In the genomic region with DNA sequence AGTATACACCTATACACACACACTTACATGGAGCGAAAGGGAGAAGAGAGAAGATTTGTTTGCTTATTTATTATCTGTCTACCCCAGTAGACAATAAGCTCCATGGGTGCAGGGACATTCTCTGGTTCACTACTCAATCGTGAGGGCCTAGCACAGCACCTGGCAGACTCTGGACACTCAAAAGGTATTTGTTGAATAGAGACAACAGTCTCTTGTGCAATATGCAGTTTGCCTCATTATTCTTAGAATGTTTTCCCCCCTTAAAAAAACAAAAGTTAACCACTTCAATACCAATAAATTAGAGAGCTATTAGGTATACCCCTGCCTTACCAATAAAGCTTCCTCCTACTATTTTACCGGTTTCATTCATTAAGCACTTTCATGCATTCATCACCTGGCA, we compare ENCODE assay signal across 12 cellular contexts. TPM values are rescaled to one million over a fixed set of nuclear protein-coding genes. Genes with fewer than 3 reads are reported as not detected.
DNase-seq lines count a peak whose midpoint lies in the region; ATAC-seq and TF ChIP-seq lines count a peak whose summit lies in the region.
"Had no signal": no experiment of that assay in that cellular context is flagged by ENCODE, and none has a peak within 500 bp of the region (broad histone marks: within the 10 kb centered on the region; RNA-seq: fewer than 3 reads in every experiment).

No MANE protein-coding gene starts in this region.

- no peak overlapping the region for H3K9ac ChIP-seq in iPS-20b (ENCODE audit: low read depth, low read length)

- peaks cover 79% of the 10 kb centered on the region for H3K79me2 ChIP-seq in ACC112 (ENCODE audit: control insufficient read depth, insufficient read depth, low read length, unreplicated experiment)

- H3K4me3 ChIP-seq in ACC112 (ENCODE audit: low read depth, low read length) (peak overlapping the region; percentile 96; the same call in 1 of the 2 replicates), Caco-2 (ENCODE audit: low read depth, low read length) (no peak overlapping the region), iPS-20b (ENCODE audit: low read length) (0 out of 2 replicates have a peak overlapping the region, but pooled peaks have one; percentile 6)

- POLR2A ChIA-PET in Caco-2 (lab: Charles Lee) = no interaction called here
- POLR2A ChIA-PET in WTC11 (lab: Charles Lee) = no interaction called here

- H3K36me3 Mint-ChIP-seq in Caco-2 (ENCODE audit: insufficient read depth, unreplicated experiment) (peaks cover 38% of the 10 kb centered on the region), WTC11 (peaks cover 38% of the 10 kb centered on the region)

- intact Hi-C loops in Caco-2 (cut with micrococcal nuclease; ENCODE audit: unreplicated experiment) = no loop called here

- H3K36me3 ChIP-seq in ACC112 (ENCODE audit: insufficient read depth, low read length) = no peaks in the 10 kb centered on the region
- no peaks in the 10 kb centered on the region for H3K36me3 ChIP-seq in Caco-2 (ENCODE audit: control insufficient read depth, insufficient read depth, low read length)
- peaks cover 20% of the 10 kb centered on the region for H3K36me3 ChIP-seq in iPS-20b (ENCODE audit: insufficient read depth, low read depth, low read length)

- H3K27ac ChIP-seq in ACC112 (ENCODE audit: low read depth, low read length) (no peak overlapping the region), iPS-20b (ENCODE audit: low read length) (no peak overlapping the region)

- H3K4me3 Mint-ChIP-seq in Caco-2 (ENCODE audit: unreplicated experiment) (peak overlapping the region; percentile 54), WTC11 (peak overlapping the region; percentile 34)

- H3K27ac Mint-ChIP-seq in Caco-2 (ENCODE audit: unreplicated experiment) (peak overlapping the region; percentile 25), WTC11 (peak overlapping the region; percentile 71)

- no peaks in the 10 kb centered on the region for H3K9me3 ChIP-seq in Caco-2
- H3K9me3 ChIP-seq in iPS-20b (ENCODE audit: insufficient read depth, low read depth, low read length) = peaks cover 12% of the 10 kb centered on the region; the same call in 1 of the 2 replicates

- H2AFZ ChIP-seq in ACC112 (ENCODE audit: low read length, unreplicated experiment) = no peak overlapping the region

- ATAC-seq in WTC11 (no peak), GM21390 (IDR thresholded peaks at IDR 0.05; ENCODE audit: unreplicated experiment) (no peak), HG03342 (IDR thresholded peaks at IDR 0.05; ENCODE audit: unreplicated experiment) (no peak)

- H3K27me3 ChIP-seq in ACC112 (ENCODE audit: insufficient read depth, low read length) (no peaks in the 10 kb centered on the region), Caco-2 (replicated peaks; ENCODE audit: control insufficient read depth, insufficient read depth, low read length) (no peaks in the 10 kb centered on the region), iPS-20b (ENCODE audit: insufficient read depth, low read length) (no peaks in the 10 kb centered on the region)

- no peaks in the 10 kb centered on the region for H3K4me1 Mint-ChIP-seq in Caco-2 (ENCODE audit: low read depth, unreplicated experiment)
- peaks cover 28% of the 10 kb centered on the region for H3K4me1 Mint-ChIP-seq in WTC11

- DNase-seq in Caco-2 = no peak
- DNase-seq in WTC11 (ENCODE audit: low spot score) = no peak
- no peak for DNase-seq in NCI-H2196 (lab: John Stamatoyannopoulos, UW; ENCODE audit: unreplicated experiment)
- no peak for DNase-seq in T-helper 9 cell
- DNase-seq: NCI-H774; stimulated activated CD4-positive, alpha-beta T cell treated with anti-CD3 and anti-CD28 coated beads, Interleukin-12 subunit alpha, Interleukin-12 subunit beta, amount 100 ng/mL, for 4 hours; stimulated activated CD8-positive, alpha-beta memory T cell treated with anti-CD3 and anti-CD28 coated beads, Interleukin-4, amount 100 ng/mL, for 48 hours; SW 1271 had no signal

- TF ChIP-seq CTCF in Caco-2 (IDR thresholded peaks at IDR 0.05; ENCODE audit: insufficient read depth in 1 of 2, low read depth in 1 of 2, low read length in 1 of 2, severe bottlenecking in 1 of 2, unreplicated experiment in 1 of 2) (no peak), WTC11 (IDR thresholded peaks at IDR 0.05) (no peak)

- H3K9me3 Mint-ChIP-seq in Caco-2 (ENCODE audit: unreplicated experiment) = no peaks in the 10 kb centered on the region
- peaks cover 7% of the 10 kb centered on the region for H3K9me3 Mint-ChIP-seq in WTC11

- BruUV-seq in Caco-2 (replicated peaks; lab: Mats Ljungman, UMichigan) = TSS peak; percentile 26

- H3K4me1 ChIP-seq in ACC112 (ENCODE audit: control insufficient read depth, insufficient read depth, low read length, unreplicated experiment) (peaks cover 20% of the 10 kb centered on the region), Caco-2 (peaks cover 4% of the 10 kb centered on the region; the same call in 1 of the 2 replicates), iPS-20b (ENCODE audit: insufficient read depth, low read length) (peaks cover 4% of the 10 kb centered on the region; the same call in 1 of the 2 replicates)

- CTCF ChIA-PET in Caco-2 (lab: Charles Lee) (no interaction called here), WTC11 (lab: Charles Lee) (no interaction called here)

- H3K27me3 Mint-ChIP-seq in Caco-2 (ENCODE audit: insufficient read depth, unreplicated experiment) (no peaks in the 10 kb centered on the region), WTC11 (ENCODE audit: low read depth) (peaks cover 3% of the 10 kb centered on the region; the same call in 1 of the 2 replicates)

TF ChIP-seq in WTC11, 78 proteins besides CTCF, POLR2A, EP300 and RAD21:
- TF ChIP-seq ESRRA (CRISPR knock-in tag; IDR thresholded peaks at IDR 0.05; ENCODE audit: borderline replicate concordance) (no peak), IRF2 (CRISPR knock-in tag; IDR thresholded peaks at IDR 0.05; ENCODE audit: borderline replicate concordance, low read depth) (no peak), ZBTB21 (CRISPR knock-in tag; IDR thresholded peaks at IDR 0.05; ENCODE audit: borderline replicate concordance) (no peak), NR1H2 (CRISPR knock-in tag; IDR thresholded peaks at IDR 0.05) (no peak), GRHL2 (CRISPR knock-in tag; IDR thresholded peaks at IDR 0.05; ENCODE audit: insufficient replicate concordance, severe bottlenecking) (no peak), PRRX2 (CRISPR knock-in tag; IDR thresholded peaks at IDR 0.05) (no peak)
- TF ChIP-seq, protein P1, sequence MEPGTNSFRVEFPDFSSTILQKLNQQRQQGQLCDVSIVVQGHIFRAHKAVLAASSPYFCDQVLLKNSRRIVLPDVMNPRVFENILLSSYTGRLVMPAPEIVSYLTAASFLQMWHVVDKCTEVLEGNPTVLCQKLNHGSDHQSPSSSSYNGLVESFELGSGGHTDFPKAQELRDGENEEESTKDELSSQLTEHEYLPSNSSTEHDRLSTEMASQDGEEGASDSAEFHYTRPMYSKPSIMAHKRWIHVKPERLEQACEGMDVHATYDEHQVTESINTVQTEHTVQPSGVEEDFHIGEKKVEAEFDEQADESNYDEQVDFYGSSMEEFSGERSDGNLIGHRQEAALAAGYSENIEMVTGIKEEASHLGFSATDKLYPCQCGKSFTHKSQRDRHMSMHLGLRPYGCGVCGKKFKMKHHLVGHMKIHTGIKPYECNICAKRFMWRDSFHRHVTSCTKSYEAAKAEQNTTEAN (CRISPR knock-in tag; IDR thresholded peaks at IDR 0.05) = no peak
- TF ChIP-seq, protein P2, sequence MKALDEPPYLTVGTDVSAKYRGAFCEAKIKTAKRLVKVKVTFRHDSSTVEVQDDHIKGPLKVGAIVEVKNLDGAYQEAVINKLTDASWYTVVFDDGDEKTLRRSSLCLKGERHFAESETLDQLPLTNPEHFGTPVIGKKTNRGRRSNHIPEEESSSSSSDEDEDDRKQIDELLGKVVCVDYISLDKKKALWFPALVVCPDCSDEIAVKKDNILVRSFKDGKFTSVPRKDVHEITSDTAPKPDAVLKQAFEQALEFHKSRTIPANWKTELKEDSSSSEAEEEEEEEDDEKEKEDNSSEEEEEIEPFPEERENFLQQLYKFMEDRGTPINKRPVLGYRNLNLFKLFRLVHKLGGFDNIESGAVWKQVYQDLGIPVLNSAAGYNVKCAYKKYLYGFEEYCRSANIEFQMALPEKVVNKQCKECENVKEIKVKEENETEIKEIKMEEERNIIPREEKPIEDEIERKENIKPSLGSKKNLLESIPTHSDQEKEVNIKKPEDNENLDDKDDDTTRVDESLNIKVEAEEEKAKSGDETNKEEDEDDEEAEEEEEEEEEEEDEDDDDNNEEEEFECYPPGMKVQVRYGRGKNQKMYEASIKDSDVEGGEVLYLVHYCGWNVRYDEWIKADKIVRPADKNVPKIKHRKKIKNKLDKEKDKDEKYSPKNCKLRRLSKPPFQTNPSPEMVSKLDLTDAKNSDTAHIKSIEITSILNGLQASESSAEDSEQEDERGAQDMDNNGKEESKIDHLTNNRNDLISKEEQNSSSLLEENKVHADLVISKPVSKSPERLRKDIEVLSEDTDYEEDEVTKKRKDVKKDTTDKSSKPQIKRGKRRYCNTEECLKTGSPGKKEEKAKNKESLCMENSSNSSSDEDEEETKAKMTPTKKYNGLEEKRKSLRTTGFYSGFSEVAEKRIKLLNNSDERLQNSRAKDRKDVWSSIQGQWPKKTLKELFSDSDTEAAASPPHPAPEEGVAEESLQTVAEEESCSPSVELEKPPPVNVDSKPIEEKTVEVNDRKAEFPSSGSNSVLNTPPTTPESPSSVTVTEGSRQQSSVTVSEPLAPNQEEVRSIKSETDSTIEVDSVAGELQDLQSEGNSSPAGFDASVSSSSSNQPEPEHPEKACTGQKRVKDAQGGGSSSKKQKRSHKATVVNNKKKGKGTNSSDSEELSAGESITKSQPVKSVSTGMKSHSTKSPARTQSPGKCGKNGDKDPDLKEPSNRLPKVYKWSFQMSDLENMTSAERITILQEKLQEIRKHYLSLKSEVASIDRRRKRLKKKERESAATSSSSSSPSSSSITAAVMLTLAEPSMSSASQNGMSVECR (CRISPR knock-in tag; IDR thresholded peaks at IDR 0.05; ENCODE audit: borderline replicate concordance) = no peak
- TF ChIP-seq, protein P3, sequence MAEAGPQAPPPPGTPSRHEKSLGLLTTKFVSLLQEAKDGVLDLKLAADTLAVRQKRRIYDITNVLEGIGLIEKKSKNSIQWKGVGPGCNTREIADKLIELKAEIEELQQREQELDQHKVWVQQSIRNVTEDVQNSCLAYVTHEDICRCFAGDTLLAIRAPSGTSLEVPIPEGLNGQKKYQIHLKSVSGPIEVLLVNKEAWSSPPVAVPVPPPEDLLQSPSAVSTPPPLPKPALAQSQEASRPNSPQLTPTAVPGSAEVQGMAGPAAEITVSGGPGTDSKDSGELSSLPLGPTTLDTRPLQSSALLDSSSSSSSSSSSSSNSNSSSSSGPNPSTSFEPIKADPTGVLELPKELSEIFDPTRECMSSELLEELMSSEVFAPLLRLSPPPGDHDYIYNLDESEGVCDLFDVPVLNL (CRISPR knock-in tag; IDR thresholded peaks at IDR 0.05; ENCODE audit: borderline replicate concordance, low read depth) = no peak

RNA-seq across cellular contexts. Expression of a gene that starts 2.0 kb away (rescaled TPM):
- total RNA-seq in Caco-2 (2022) (39.9 and 41.2 TPM in 2 replicates), WTC11 (2021) (29.9 to 33.6 TPM (median 33.2 TPM) in 3 replicates)

RNA-seq across cellular contexts. Expression of a gene that starts 33.6 kb away (rescaled TPM):
- total RNA-seq in Caco-2 (2022) (111 and 123 TPM in 2 replicates), WTC11 (2021) (91.9 to 103 TPM (median 93.4 TPM) in 3 replicates)
